In the genomic region with DNA sequence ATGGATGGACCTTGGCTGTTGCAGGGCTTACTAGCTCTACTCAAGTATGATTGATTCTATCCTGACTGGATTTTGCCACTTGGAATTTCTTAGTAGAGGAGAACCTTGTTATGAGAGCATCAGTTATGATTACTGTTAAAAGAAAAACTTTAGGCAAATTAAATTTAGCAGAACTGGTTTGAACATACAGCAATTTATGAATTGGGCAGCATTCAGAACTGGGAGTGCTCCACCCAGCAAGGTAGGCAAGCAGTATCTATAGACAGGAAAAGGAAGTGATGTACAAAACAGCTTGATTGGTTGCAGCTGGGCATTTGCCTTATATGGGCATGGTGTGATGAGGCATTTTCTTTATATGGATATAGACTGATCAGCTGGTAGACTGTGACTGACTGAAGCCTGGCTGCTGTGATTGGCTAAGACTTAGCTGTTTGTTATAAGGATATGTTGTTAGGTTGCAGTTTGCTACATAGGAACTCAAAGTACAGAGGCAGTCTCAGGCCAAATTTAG, we compare ENCODE assay signal across 1 cellular context.
TF ChIP-seq lines count a peak whose summit lies in the region.

No MANE protein-coding gene starts in this region.

TF ChIP-seq in GM12878, 131 proteins besides CTCF, POLR2A, EP300 and RAD21:
- TF ChIP-seq SMAD1 (IDR thresholded peaks at IDR 0.05; ENCODE audit: low read depth, partially characterized antibody) (no peak), LARP7 (IDR thresholded peaks at IDR 0.05) (no peak), PML (IDR thresholded peaks at IDR 0.05; ENCODE audit: low read length) (0 out of 2 replicates have a peak, but pooled peaks have one; percentile 30), TCF3 (IDR thresholded peaks at IDR 0.05; ENCODE audit: borderline replicate concordance, insufficient read depth, low read depth, low read length) (0 out of 2 replicates have a peak, but pooled peaks have one; percentile 16), NR2F1 (conservative IDR thresholded peaks at IDR 0.05) (no peak), SRF (IDR thresholded peaks at IDR 0.05; ENCODE audit: low read depth in 2 of 2, low read length in 2 of 2) (peak; percentile 93 to 97), ASH2L (IDR thresholded peaks at IDR 0.05; ENCODE audit: borderline replicate concordance, low read depth) (no peak), GABPA (IDR thresholded peaks at IDR 0.05; ENCODE audit: low read depth) (peak; percentile 70; the same call in 1 of the 2 replicates), SUPT20H (IDR thresholded peaks at IDR 0.05; ENCODE audit: borderline replicate concordance, control insufficient read depth, low read depth, low read length) (no peak)
- TF ChIP-seq, protein P1, sequence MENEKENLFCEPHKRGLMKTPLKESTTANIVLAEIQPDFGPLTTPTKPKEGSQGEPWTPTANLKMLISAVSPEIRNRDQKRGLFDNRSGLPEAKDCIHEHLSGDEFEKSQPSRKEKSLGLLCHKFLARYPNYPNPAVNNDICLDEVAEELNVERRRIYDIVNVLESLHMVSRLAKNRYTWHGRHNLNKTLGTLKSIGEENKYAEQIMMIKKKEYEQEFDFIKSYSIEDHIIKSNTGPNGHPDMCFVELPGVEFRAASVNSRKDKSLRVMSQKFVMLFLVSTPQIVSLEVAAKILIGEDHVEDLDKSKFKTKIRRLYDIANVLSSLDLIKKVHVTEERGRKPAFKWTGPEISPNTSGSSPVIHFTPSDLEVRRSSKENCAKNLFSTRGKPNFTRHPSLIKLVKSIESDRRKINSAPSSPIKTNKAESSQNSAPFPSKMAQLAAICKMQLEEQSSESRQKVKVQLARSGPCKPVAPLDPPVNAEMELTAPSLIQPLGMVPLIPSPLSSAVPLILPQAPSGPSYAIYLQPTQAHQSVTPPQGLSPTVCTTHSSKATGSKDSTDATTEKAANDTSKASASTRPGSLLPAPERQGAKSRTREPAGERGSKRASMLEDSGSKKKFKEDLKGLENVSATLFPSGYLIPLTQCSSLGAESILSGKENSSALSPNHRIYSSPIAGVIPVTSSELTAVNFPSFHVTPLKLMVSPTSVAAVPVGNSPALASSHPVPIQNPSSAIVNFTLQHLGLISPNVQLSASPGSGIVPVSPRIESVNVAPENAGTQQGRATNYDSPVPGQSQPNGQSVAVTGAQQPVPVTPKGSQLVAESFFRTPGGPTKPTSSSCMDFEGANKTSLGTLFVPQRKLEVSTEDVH (IDR thresholded peaks at IDR 0.05; ENCODE audit: low read depth, partially characterized antibody), result no peak
